In the genomic region with DNA sequence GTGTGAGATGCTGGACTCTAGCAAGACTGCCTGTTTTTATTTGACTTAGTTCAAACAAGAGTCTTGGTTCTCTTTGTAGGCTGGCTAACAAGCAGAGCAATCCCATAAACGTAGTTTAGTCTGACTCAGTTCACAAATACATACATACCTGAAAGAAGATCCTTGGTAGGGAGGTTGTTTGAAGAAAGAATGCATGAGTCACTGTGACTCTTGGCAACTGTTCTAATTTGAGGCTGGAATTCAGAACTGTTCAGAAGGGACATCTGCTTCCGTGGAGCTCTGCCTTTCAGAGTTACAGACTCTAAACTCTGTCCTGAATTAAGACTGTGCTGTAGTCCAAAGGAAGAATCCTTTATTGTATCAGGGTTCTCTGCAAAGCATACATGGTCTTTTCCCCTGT, we compare ENCODE assay signal across 8 cellular contexts. TPM values are rescaled to one million over a fixed set of nuclear protein-coding genes. Genes with fewer than 3 reads are reported as not detected.
DNase-seq lines count a peak whose midpoint lies in the region; ATAC-seq and FAIRE-seq lines count a peak whose summit lies in the region.

No MANE protein-coding gene starts in this region.

- H3K9me3 ChIP-seq in small intestine (ENCODE audit: control insufficient read depth, low read depth), result no peaks in the 10 kb centered on the region

- no peak overlapping the region for H3K27ac ChIP-seq in small intestine (ENCODE audit: low read depth in 1 of 2, low read length in 1 of 2)

- DNase-seq in HPDE6-E6E7 (ENCODE audit: extremely low spot score), result peak; percentile 70
- peak; percentile 93 for DNase-seq in amniotic epithelial cell (ENCODE audit: low read depth)
- peak; percentile 59 for DNase-seq in hepatic stellate cell (ENCODE audit: low spot score)
- DNase-seq in small intestine, result peak; percentile 43
- DNase-seq in natural killer cell treated with Interleukin-12 subunit alpha and Interleukin-12 subunit beta and Interleukin-15 and Interleukin-18, amount 100 ng/mL, for 72 hours (ENCODE audit: low spot score), result no peak
- DNase-seq in activated naive CD4-positive, alpha-beta T cell (lab: John Stamatoyannopoulos, UW), result no peak
- no peak for DNase-seq in NCI-H146 (lab: John Stamatoyannopoulos, UW)

- H3K4me3 Mint-ChIP-seq in natural killer cell treated with Interleukin-12 subunit alpha and Interleukin-12 subunit beta and Interleukin-15 and Interleukin-18, amount 100 ng/mL, for 72 hours, result no peak overlapping the region

- H3K36me3 Mint-ChIP-seq in natural killer cell treated with Interleukin-12 subunit alpha and Interleukin-12 subunit beta and Interleukin-15 and Interleukin-18, amount 100 ng/mL, for 72 hours, result peaks cover 5% of the 10 kb centered on the region

- 25 to 43% (median 33%) methylated on average over 2 of the region's 2 CpGs for WGBS in small intestine, 3 donors

- no peaks in the 10 kb centered on the region for H3K27me3 Mint-ChIP-seq in natural killer cell treated with Interleukin-12 subunit alpha and Interleukin-12 subunit beta and Interleukin-15 and Interleukin-18, amount 100 ng/mL, for 72 hours

- no peak overlapping the region for H3K4me3 ChIP-seq in small intestine (ENCODE audit: low read depth in 1 of 2, low read length in 2 of 2)

- no peaks in the 10 kb centered on the region for H3K27me3 ChIP-seq in small intestine (ENCODE audit: control insufficient read depth in 2 of 2, insufficient read depth in 2 of 2, low read length in 2 of 2)

- FAIRE-seq in small intestine (lab: Jason Lieb, UNC), result no peak

- no peaks in the 10 kb centered on the region for H3K4me1 ChIP-seq in small intestine (ENCODE audit: control insufficient read depth in 2 of 2, insufficient read depth in 1 of 2, low read depth in 1 of 2, low read length in 1 of 2)

- peaks cover 0 to 4% of the 10 kb centered on the region in 2 donors for H3K4me1 Mint-ChIP-seq in natural killer cell treated with Interleukin-12 subunit alpha and Interleukin-12 subunit beta and Interleukin-15 and Interleukin-18, amount 100 ng/mL, for 72 hours (ENCODE audit: low read depth in 2 of 2)

- peaks cover 3% of the 10 kb centered on the region in 2 donors for H3K36me3 ChIP-seq in small intestine (ENCODE audit: control insufficient read depth in 2 of 2, insufficient read depth in 2 of 2, low read length in 2 of 2)

- no peaks in the 10 kb centered on the region for H3K9me3 Mint-ChIP-seq in natural killer cell treated with Interleukin-12 subunit alpha and Interleukin-12 subunit beta and Interleukin-15 and Interleukin-18, amount 100 ng/mL, for 72 hours

- ATAC-seq in natural killer cell treated with Interleukin-12 subunit alpha and Interleukin-12 subunit beta and Interleukin-15 and Interleukin-18, amount 100 ng/mL, for 72 hours, result no peak
- ATAC-seq in GM21526 (IDR thresholded peaks at IDR 0.05; ENCODE audit: low FRiP score, unreplicated experiment), result no peak

- H3K27ac Mint-ChIP-seq in natural killer cell treated with Interleukin-12 subunit alpha and Interleukin-12 subunit beta and Interleukin-15 and Interleukin-18, amount 100 ng/mL, for 72 hours, result no peak overlapping the region

RNA-seq across cellular contexts. Expression of a gene that starts 32.2 kb away (rescaled TPM):
- polyA plus RNA-seq in small intestine, result 10 to 100 TPM in 1 of 3 donors, 1 to 10 TPM in 2; 3.8 to 10.8 (median 3.8) TPM
- total RNA-seq in natural killer cell treated with Interleukin-12 subunit alpha and Interleukin-12 subunit beta and Interleukin-15 and Interleukin-18, amount 100 ng/mL, for 72 hours, result 10 to 100 TPM; 49.1 to 76.7 TPM

RNA-seq across cellular contexts. Expression of a gene that starts 32.5 kb away (rescaled TPM):
- polyA plus RNA-seq in small intestine, result 10 to 100 TPM; 14.3 to 23.1 (median 17.0) TPM
- total RNA-seq in natural killer cell treated with Interleukin-12 subunit alpha and Interleukin-12 subunit beta and Interleukin-15 and Interleukin-18, amount 100 ng/mL, for 72 hours, result 10 to 100 TPM; 50.6 to 51.5 TPM

Comparison
In these comparisons a context has a peak if more than half of its experiments do, and no peak if none do; other contexts are left out.
1. DNase-seq: peak in HPDE6-E6E7 (single experiment), amniotic epithelial cell (single experiment), hepatic stellate cell (single experiment) and small intestine (single experiment); none in natural killer cell treated with Interleukin-12 subunit alpha and Interleukin-12 subunit beta and Interleukin-15 and Interleukin-18, amount 100 ng/mL, for 72 hours (single experiment), activated naive CD4-positive, alpha-beta T cell (0 of 4) and NCI-H146 (single experiment).